In genomic region chrX:40109288-40110008, GRCh38 we compare ENCODE assay signal across 8 cellular contexts. TPM values are rescaled to one million over a fixed set of nuclear protein-coding genes. Genes with fewer than 3 reads are reported as not detected.
A peak's percentile ranks its signal among the peaks of the same experiment; 100 is the strongest.
DNase-seq lines count a peak whose midpoint lies in the region; ATAC-seq, FAIRE-seq and TF ChIP-seq lines count a peak whose summit lies in the region.

No MANE protein-coding gene starts in this region.

- no peaks in the 10 kb centered on the region for H3K27me3 ChIP-seq in ACC112 (ENCODE audit: insufficient read depth, low read length)
- H3K27me3 ChIP-seq in GM06990 (replicated peaks; ENCODE audit: control insufficient read depth, insufficient read depth, low read length), result no peaks in the 10 kb centered on the region
- H3K27me3 ChIP-seq in PC-3 (ENCODE audit: low read length), result no peaks in the 10 kb centered on the region
- H3K27me3 ChIP-seq in H1 (replicated peaks in 1 of 4; ENCODE audit: control insufficient read depth in 3 of 4, extremely low read depth in 1 of 4, insufficient read depth in 3 of 4, low read length in 3 of 4), result peaks cover 0 to 3% (median 1%) of the 10 kb centered on the region in 4 experiments; a peak in 5 of 7 replicates
- H3K27me3 ChIP-seq in muscle layer of colon (ENCODE audit: control insufficient read depth in 1 of 2, insufficient read depth in 2 of 2, low read length in 2 of 2), result peaks cover 5 to 44% of the 10 kb centered on the region in 2 donors

- H4K20me1 ChIP-seq in PC-3 (ENCODE audit: low read length), result no peaks in the 10 kb centered on the region
- H4K20me1 ChIP-seq in H1 (replicated peaks in 1 of 2; ENCODE audit: control insufficient read depth in 1 of 2, insufficient read depth in 2 of 2, low read length in 2 of 2), result no peaks in the 10 kb centered on the region

- POLR2A ChIA-PET in PC-3 (lab: Charles Lee; ENCODE audit: unreplicated experiment), result no interaction called here
- POLR2A ChIA-PET in H1 (lab: Charles Lee; ENCODE audit: partially characterized antibody), result interaction anchor here (1.1 to 29.1 kb wide), 5 partner anchors 10 to 40 kb away, joined by 3 to 509 read pairs (median 13); partner anchors contain the start of gene BCOR

- WGBS in H1 (ENCODE audit: extremely low coverage in 1 of 2, insufficient coverage in 1 of 2, insufficient read length in 1 of 2, insufficient replicate concordance in 2 of 2, low coverage in 1 of 2, low lambda C conversion rate in 2 of 2, missing lambda C conversion rate in 1 of 2), 2 experiments, result no CpG with 5 or more reads among the region's 84 CpGs

- no peak overlapping the region for H2BK20ac ChIP-seq in H1 (ENCODE audit: low read length)

- no peak for TF ChIP-seq POLR2A in H1 (IDR thresholded peaks at IDR 0.05; ENCODE audit: control extremely low read depth in 1 of 2, low read depth in 2 of 2, low read length in 2 of 2)

- peak overlapping the region; percentile 91 for H3K4me2 ChIP-seq in PC-3 (ENCODE audit: low read length)
- H3K4me2 ChIP-seq in H1 (ENCODE audit: insufficient read depth in 1 of 2, low read depth in 2 of 2, low read length in 2 of 2), result peak overlapping the region; percentile 90 to 98

- H3K9ac ChIP-seq in PC-3 (ENCODE audit: low read length) (peak overlapping the region; percentile 58), H1 (replicated peaks in 1 of 4; ENCODE audit: extremely low read depth in 1 of 4, low read depth in 3 of 4, low read length in 3 of 4) (peak overlapping the region in 2 of 4 experiments; percentile 5 to 43; a peak in 3 of 7 replicates), muscle layer of colon (ENCODE audit: low read length) (no peak overlapping the region)

- H3K79me2 ChIP-seq in ACC112 (ENCODE audit: control insufficient read depth, insufficient read depth, low read length, unreplicated experiment) (no peaks in the 10 kb centered on the region), PC-3 (ENCODE audit: low read length) (no peaks in the 10 kb centered on the region), H1 (ENCODE audit: control insufficient read depth in 1 of 2, insufficient read depth in 2 of 2, low read length in 2 of 2) (peaks cover 0 to 3% of the 10 kb centered on the region in 2 experiments; a peak in 1 of 4 replicates)

- no peak overlapping the region for H2BK15ac ChIP-seq in H1 (ENCODE audit: low read length)

- H3K4me3 ChIP-seq in ACC112 (ENCODE audit: low read depth, low read length), result peak overlapping the region; percentile 80
- peak overlapping the region; percentile 46 for H3K4me3 ChIP-seq in GM06990 (replicated peaks; ENCODE audit: low read depth, low read length)
- peak overlapping the region; percentile 76 for H3K4me3 ChIP-seq in PC-3 (ENCODE audit: low read length)
- H3K4me3 ChIP-seq in H1 (ENCODE audit: extremely low read depth in 1 of 4, insufficient read depth in 2 of 4, low read depth in 3 of 4, low read length in 4 of 4), result peak overlapping the region; percentile 43 to 66 (median 48)
- H3K4me3 ChIP-seq in muscle layer of colon (ENCODE audit: low read depth in 1 of 2, low read length in 2 of 2), result peak overlapping the region; percentile 37 to 41

- ATAC-seq in PC-3 (peak; percentile 3), GM19395 (IDR thresholded peaks at IDR 0.05; ENCODE audit: unreplicated experiment) (no peak)

- peak overlapping the region; percentile 90 for H3K27ac ChIP-seq in ACC112 (ENCODE audit: low read depth, low read length)
- H3K27ac ChIP-seq in PC-3 (ENCODE audit: low read length), result peak overlapping the region; percentile 29
- no peak overlapping the region; the same call in 1 of the 2 replicates for H3K27ac ChIP-seq in H1 (ENCODE audit: low read depth, low read length)
- H3K27ac ChIP-seq in muscle layer of colon (ENCODE audit: low read depth, low read length), result peak overlapping the region; percentile 82

- no peak overlapping the region for H3K56ac ChIP-seq in H1 (replicated peaks; ENCODE audit: insufficient read length, low read depth, low read length)

- no peaks in the 10 kb centered on the region for H3F3A ChIP-seq in PC-3 (ENCODE audit: low read length, unreplicated experiment)

- H4K8ac ChIP-seq in H1 (ENCODE audit: extremely low read depth, insufficient read depth, low read length), result peak overlapping the region; percentile 51; the same call in 1 of the 2 replicates

- no peak overlapping the region for H2BK5ac ChIP-seq in H1 (ENCODE audit: low read depth, low read length)

- CTCF ChIA-PET in PC-3 (lab: Charles Lee) (interaction anchor here (0.7 kb wide), 1 partner anchor 16 kb away, joined by 4 read pairs; no protein-coding TSS in a partner anchor), H1 (lab: Charles Lee; ENCODE audit: partially characterized antibody) (no interaction called here)

- no peak overlapping the region for H3K4ac ChIP-seq in H1 (replicated peaks; ENCODE audit: insufficient read length, low read depth, low read length)

- TF ChIP-seq RAD21 in H1 (IDR thresholded peaks at IDR 0.05 in 1 of 2, conservative IDR thresholded peaks at IDR 0.05 in 1 of 2; ENCODE audit: low read depth in 2 of 2, low read length in 2 of 2), result no peak

- TF ChIP-seq EP300 in H1 (IDR thresholded peaks at IDR 0.05; ENCODE audit: borderline replicate concordance in 1 of 2, low read depth in 2 of 2, low read length in 2 of 2), result no peak

- H3K23ac ChIP-seq in H1 (ENCODE audit: insufficient read length), result no peak overlapping the region

- H3K23me2 ChIP-seq in H1 (ENCODE audit: low read depth, low read length), result peaks cover 25% of the 10 kb centered on the region; the same call in 1 of the 2 replicates

- H3K4me1 ChIP-seq in ACC112 (ENCODE audit: control insufficient read depth, insufficient read depth, low read length, unreplicated experiment) (peaks cover 9% of the 10 kb centered on the region), PC-3 (ENCODE audit: insufficient read depth, low read length) (peaks cover 28% of the 10 kb centered on the region), H1 (replicated peaks in 1 of 4; ENCODE audit: control insufficient read depth in 3 of 4, insufficient read depth in 4 of 4, low read length in 3 of 4) (peaks cover 0 to 3% (median 0%) of the 10 kb centered on the region in 4 experiments; a peak in 4 of 7 replicates), muscle layer of colon (ENCODE audit: insufficient read depth, low read length) (peaks cover 10% of the 10 kb centered on the region)

- H3K9me2 ChIP-seq in PC-3 (replicated peaks; ENCODE audit: low read length), result no peaks in the 10 kb centered on the region

- DNase-seq in GM06990 (ENCODE audit: extremely low read depth, insufficient read length) (no peak), PC-3 (no peak), H1 (ENCODE audit: low read depth in 1 of 2, low spot score in 2 of 2) (no peak), COLO829 (ENCODE audit: low spot score) (no peak), activated gamma-delta T cell treated with Interleukin-2 at 50 U/mL for 16 hours (no peak)

- no peaks in the 10 kb centered on the region for H3K9me3 ChIP-seq in PC-3 (ENCODE audit: low read length)
- no peaks in the 10 kb centered on the region for H3K9me3 ChIP-seq in H1 (ENCODE audit: insufficient read depth in 2 of 2, low read depth in 1 of 2, low read length in 1 of 2)
- no peaks in the 10 kb centered on the region for H3K9me3 ChIP-seq in muscle layer of colon (ENCODE audit: low read length)

- no peak for TF ChIP-seq CTCF in GM06990 (IDR thresholded peaks at IDR 0.05; ENCODE audit: insufficient read depth, low read length, poor library complexity, severe bottlenecking)
- no peak for TF ChIP-seq CTCF in PC-3 (conservative IDR thresholded peaks at IDR 0.05; ENCODE audit: low read depth, low read length)
- TF ChIP-seq CTCF in H1 (IDR thresholded peaks at IDR 0.05; ENCODE audit: control extremely low read depth in 1 of 3, insufficient read depth in 1 of 3, low read depth in 1 of 3, low read length in 3 of 3), result no peak

- H2BK12ac ChIP-seq in H1 (ENCODE audit: low read depth, low read length), result no peak overlapping the region

- intact Hi-C loops in PC-3 (cut with micrococcal nuclease), result loop anchor here (2.0 to 5.0 kb wide), 3 partner anchors 43 to 158 kb away; no protein-coding TSS in a partner anchor

- H3K14ac ChIP-seq in H1 (ENCODE audit: insufficient read length), result no peak overlapping the region

- H3K36me3 ChIP-seq in ACC112 (ENCODE audit: insufficient read depth, low read length), result no peaks in the 10 kb centered on the region
- H3K36me3 ChIP-seq in GM06990 (ENCODE audit: control insufficient read depth, insufficient read depth, low read length), result no peaks in the 10 kb centered on the region
- no peaks in the 10 kb centered on the region for H3K36me3 ChIP-seq in PC-3 (ENCODE audit: low read depth, low read length)
- no peaks in the 10 kb centered on the region for H3K36me3 ChIP-seq in H1 (ENCODE audit: control insufficient read depth in 2 of 4, insufficient read depth in 4 of 4, low read length in 3 of 4)
- no peaks in the 10 kb centered on the region for H3K36me3 ChIP-seq in muscle layer of colon (ENCODE audit: insufficient read depth, low read length)

- peak overlapping the region; percentile 38 for H2AFZ ChIP-seq in ACC112 (ENCODE audit: low read length, unreplicated experiment)
- peak overlapping the region; percentile 77 for H2AFZ ChIP-seq in PC-3 (ENCODE audit: low read length)
- H2AFZ ChIP-seq in H1 (ENCODE audit: low read length), result no peak overlapping the region

- no peak overlapping the region for H2BK120ac ChIP-seq in H1 (replicated peaks; ENCODE audit: low read depth, low read length)

- no peak overlapping the region; the same call in 1 of the 2 replicates for H3K18ac ChIP-seq in H1 (ENCODE audit: extremely low read depth, low read length)

- no peaks in the 10 kb centered on the region for H3K79me1 ChIP-seq in H1 (ENCODE audit: low read depth, low read length)

- H2AK5ac ChIP-seq in H1 (ENCODE audit: low read depth, low read length), result no peak overlapping the region

- BruUV-seq in PC-3 (replicated peaks; lab: Mats Ljungman, UMichigan), result no TSS peak

- FAIRE-seq in H1 (lab: Jason Lieb, UNC), result no peak

- no peak overlapping the region for H4K91ac ChIP-seq in H1 (replicated peaks; ENCODE audit: insufficient read length, low read length)

- no peak overlapping the region for H4K5ac ChIP-seq in H1 (ENCODE audit: insufficient read length, low read depth, low read length)

TF ChIP-seq in H1, 55 proteins besides CTCF, POLR2A, EP300 and RAD21 (continues in another document):
- TF ChIP-seq RBBP5 (IDR thresholded peaks at IDR 0.05; ENCODE audit: borderline replicate concordance, low read depth, low read length) (peak; percentile 21; the same call in 1 of the 2 replicates), JUN (IDR thresholded peaks at IDR 0.05; ENCODE audit: low read depth, low read length) (no peak), RFX5 (IDR thresholded peaks at IDR 0.05; ENCODE audit: borderline replicate concordance, low read depth, low read length) (no peak)

RNA-seq across cellular contexts. Expression of gene BCOR, which starts 11.7 kb away (rescaled TPM):
- 21.8 and 41.9 TPM in 2 replicates for total RNA-seq in PC-3 (2014; rRNA removed)
- 50.8 and 54.7 TPM in 2 replicates for total RNA-seq in H1 (2021; fragmentation: NEBNext Ultra II Directional; extraction: Animal tissue kit (Norgen Biotek cat#: 25700))
- polyA plus RNA-seq in H1 (2011; rRNA removed), result 25.0 and 38.7 TPM in 2 replicates
- polyA plus RNA-seq in H1 (2011; cell fraction: cytosol; rRNA removed), result 23.7 TPM
- polyA plus RNA-seq in H1 (2011; cell fraction: nucleus; rRNA removed), result 71.8 TPM
- 30.9 to 39.5 TPM (median 38.0 TPM) in 4 replicates for polyA plus RNA-seq in H1 (2012, experiment 1 of 2)
- polyA plus RNA-seq in H1 (2012, experiment 2 of 2), result 13.5 TPM
- polyA plus RNA-seq in H1 (2013, experiment 1 of 2), result 27.2 TPM
- 25.2 TPM for polyA plus RNA-seq in H1 (2013, experiment 2 of 2)
- 34.2 and 37.3 TPM in 2 replicates for polyA minus RNA-seq in H1 (2011; rRNA and poly(A)+ RNA removed)
- polyA minus RNA-seq in H1 (2011; cell fraction: cytosol; rRNA and poly(A)+ RNA removed), result 61.1 TPM
- polyA minus RNA-seq in H1 (2011; cell fraction: nucleus; rRNA and poly(A)+ RNA removed), result 51.4 TPM
